8 cellular contexts compared by ENCODE assay signal in genomic region chr4:2962614-2963184, GRCh38. TPM values are rescaled to one million over a fixed set of nuclear protein-coding genes. Genes with fewer than 3 reads are reported as not detected.
A peak's percentile ranks its signal among the peaks of the same experiment; 100 is the strongest.
DNase-seq lines count a peak whose midpoint lies in the region; ATAC-seq and TF ChIP-seq lines count a peak whose summit lies in the region.

No MANE protein-coding gene starts in this region.

- TF ChIP-seq POLR2A in lower leg skin (IDR thresholded peaks at IDR 0.05) (no peak), thyroid gland (IDR thresholded peaks at IDR 0.05) (no peak)

- no peaks in the 10 kb centered on the region for H3K27me3 ChIP-seq in BLaER1
- no peaks in the 10 kb centered on the region for H3K27me3 ChIP-seq in colonic mucosa
- H3K27me3 ChIP-seq in thyroid gland: no peaks in the 10 kb centered on the region

- peak; percentile 86 for DNase-seq in RKO (ENCODE audit: low spot score)
- peak; percentile 60 for DNase-seq in colonic mucosa
- no peak for DNase-seq in lower leg skin (ENCODE audit: low spot score in 2 of 2)
- DNase-seq in thyroid gland: peak; percentile 51 to 57
- no peak for DNase-seq in NCI-H1694 treated with DMSO at 0.1 percent for 48 hours (lab: John Stamatoyannopoulos, UW)

- H3K36me3 ChIP-seq in BLaER1: peaks cover 26% of the 10 kb centered on the region
- no peaks in the 10 kb centered on the region for H3K36me3 ChIP-seq in colonic mucosa
- H3K36me3 ChIP-seq in thyroid gland: no peaks in the 10 kb centered on the region

- WGBS in lower leg skin, 2 donors: 1% methylated on average over 20 to 28 of the region's 43 CpGs
- 1% methylated on average over 20 to 39 of the region's 43 CpGs for WGBS in thyroid gland, 2 donors

- TF ChIP-seq CTCF in colonic mucosa (IDR thresholded peaks at IDR 0.05) (no peak), lower leg skin (IDR thresholded peaks at IDR 0.05) (no peak), thyroid gland (IDR thresholded peaks at IDR 0.05) (no peak)

- H3K9ac ChIP-seq in BLaER1 (peak overlapping the region; percentile 96), colonic mucosa (ENCODE audit: low read depth in 2 of 2, low read length in 2 of 2) (peak overlapping the region; percentile 81 to 91)

- H3K27ac ChIP-seq in BLaER1: peak overlapping the region; percentile 94
- H3K27ac ChIP-seq in colonic mucosa: peak overlapping the region; percentile 75
- peak overlapping the region; percentile 5 to 84 (median 78) for H3K27ac ChIP-seq in thyroid gland

- ATAC-seq in GM18867 (IDR thresholded peaks at IDR 0.05; ENCODE audit: unreplicated experiment): peak; percentile 20
- peak; percentile 27 for ATAC-seq in HG03095 (IDR thresholded peaks at IDR 0.05; ENCODE audit: unreplicated experiment)

- intact Hi-C loops in colonic mucosa (cut with DNase I) (no loop called here), lower leg skin (cut with DNase I; ENCODE audit: low total_unique reads) (no loop called here), thyroid gland (cut with DNase I) (no loop called here)

- H4K20me1 ChIP-seq in BLaER1: peaks cover 45% of the 10 kb centered on the region

- peak overlapping the region; percentile 82 for H3K4me3 ChIP-seq in BLaER1
- H3K4me3 ChIP-seq in colonic mucosa: peak overlapping the region; percentile 91
- H3K4me3 ChIP-seq in lower leg skin (ENCODE audit: low read depth, poor library complexity, severe bottlenecking): peak overlapping the region; percentile 91
- H3K4me3 ChIP-seq in thyroid gland (replicated peaks in 1 of 3): peak overlapping the region; percentile 49 to 99 (median 54)

- H3K9me3 ChIP-seq in BLaER1: no peaks in the 10 kb centered on the region
- H3K9me3 ChIP-seq in colonic mucosa: no peaks in the 10 kb centered on the region
- H3K9me3 ChIP-seq in thyroid gland: no peaks in the 10 kb centered on the region

- H3K4me1 ChIP-seq in BLaER1: peaks cover 27% of the 10 kb centered on the region
- peaks cover 7% of the 10 kb centered on the region for H3K4me1 ChIP-seq in colonic mucosa
- peaks cover 23 to 27% of the 10 kb centered on the region in 2 donors for H3K4me1 ChIP-seq in thyroid gland

- H3K4me2 ChIP-seq in BLaER1: peak overlapping the region; percentile 92

RNA-seq across cellular contexts. Expression of gene NOP14, which starts 0.5 kb away (rescaled TPM):
- total RNA-seq in colonic mucosa: 10 to 100 TPM; 16.5 to 40.4 TPM
- 10 to 100 TPM; 21.2 to 33.1 (median 23.0) TPM for total RNA-seq in lower leg skin
- total RNA-seq in thyroid gland: 10 to 100 TPM; 18.4 to 24.8 (median 19.3) TPM

RNA-seq across cellular contexts. Expression of gene GRK4, which starts 0.7 kb away (rescaled TPM):
- total RNA-seq in colonic mucosa (1 to 10 TPM in 1 of 2 donors, under 1 TPM in 1; 0.77 to 1.7 TPM), lower leg skin (10 to 100 TPM in 1 of 4 donors, 1 to 10 TPM in 3; 4.2 to 10.5 (median 4.7) TPM), thyroid gland (10 to 100 TPM in 1 of 4 donors, 1 to 10 TPM in 3; 7.6 to 10.8 (median 9.1) TPM)

Comparison
In these comparisons a context has a peak if more than half of its experiments do, and no peak if none do; other contexts are left out.
1. DNase-seq: peak in RKO (single experiment), colonic mucosa (single experiment) and thyroid gland (2 of 2); none in lower leg skin (0 of 2) and NCI-H1694 treated with DMSO at 0.1 percent for 48 hours (single experiment).
2. Peak in every context shown above with its lines, with median percentiles within 50 percentile points of each other: H3K27ac ChIP-seq and H3K4me3 ChIP-seq.